Comparison of ENCODE assay signal across 20 cellular contexts in the genomic region with DNA sequence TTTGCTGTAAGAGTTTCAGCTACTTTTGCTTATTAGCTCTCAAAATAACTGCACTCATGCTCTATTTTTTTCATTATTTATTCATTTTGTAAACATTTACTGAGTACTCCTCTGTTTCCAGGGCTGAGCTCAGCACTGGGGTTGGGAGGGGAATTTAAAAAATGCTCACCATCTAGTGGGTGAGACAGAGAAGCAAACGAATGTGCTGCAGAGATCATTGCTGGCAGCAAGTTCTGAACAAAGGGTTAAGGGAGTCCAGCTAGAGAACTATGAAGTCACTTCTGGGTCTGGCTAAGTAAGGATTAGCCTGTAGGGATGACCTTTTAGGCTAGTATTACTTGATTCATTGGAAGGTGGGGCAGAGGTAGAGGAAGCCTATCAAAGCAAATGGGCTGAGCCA.
DNase-seq lines count a peak whose midpoint lies in the region; ATAC-seq and TF ChIP-seq lines count a peak whose summit lies in the region.
"Had no signal": no experiment of that assay in that cellular context is flagged by ENCODE, and none has a peak within 500 bp of the region (broad histone marks: within the 10 kb centered on the region; RNA-seq: fewer than 3 reads in every experiment).

No MANE protein-coding gene starts in this region.

- H2BK5ac ChIP-seq in IMR-90 (ENCODE audit: low read depth, low read length, poor library complexity, severe bottlenecking) = no peak overlapping the region

- 0% methylated on average over 1 of the region's 1 CpG; no CpG with 5 or more reads in 1 of the 2 experiments for WGBS in IMR-90 (ENCODE audit: extremely low coverage in 2 of 2, insufficient read length in 1 of 2), 2 experiments

- H3K9me1 ChIP-seq in IMR-90 (ENCODE audit: insufficient read depth, low read length) = no peaks in the 10 kb centered on the region

- no peak overlapping the region for H2BK20ac ChIP-seq in IMR-90 (ENCODE audit: low read depth, low read length)

- no peaks in the 10 kb centered on the region for H3K9me3 Mint-ChIP-seq in neural crest cell
- H3K9me3 Mint-ChIP-seq in stimulated activated naive B cell treated with anti-CD40 and anti-IgM and Interleukin-4, amounts not matched to agents 10 μg/mL and 1 μg/mL and 100 μg/mL, for 72 hours = peaks cover 0 to 2% of the 10 kb centered on the region in 2 donors
- H3K9me3 Mint-ChIP-seq in T-helper 2 cell treated with Interferon-gamma antibody and Interleukin-4, amounts not matched to agents 5 μg/mL and 100 μg/mL, for 36 hours = no peaks in the 10 kb centered on the region

- no TSS peak for BruUV-seq in IMR-90 (replicated peaks; lab: Mats Ljungman, UMichigan)

- no peak overlapping the region for H4K91ac ChIP-seq in IMR-90 (ENCODE audit: insufficient read depth, low read depth, low read length)

- H2BK120ac ChIP-seq in IMR-90 (ENCODE audit: low read depth, low read length) = no peak overlapping the region

- H3K4me1 Mint-ChIP-seq in neural crest cell = no peaks in the 10 kb centered on the region
- no peaks in the 10 kb centered on the region for H3K4me1 Mint-ChIP-seq in stimulated activated naive B cell treated with anti-CD40 and anti-IgM and Interleukin-4, amounts not matched to agents 10 μg/mL and 1 μg/mL and 100 μg/mL, for 72 hours
- H3K4me1 Mint-ChIP-seq in T-helper 2 cell treated with Interferon-gamma antibody and Interleukin-4, amounts not matched to agents 5 μg/mL and 100 μg/mL, for 36 hours (ENCODE audit: low read depth) = peaks cover 11% of the 10 kb centered on the region

- H2AFZ ChIP-seq in IMR-90 (replicated peaks; ENCODE audit: low read length, poor library complexity) = no peak overlapping the region

- no peak for TF ChIP-seq RAD21 in IMR-90 (IDR thresholded peaks at IDR 0.05; ENCODE audit: low read length)

- H3K27ac Mint-ChIP-seq in neural crest cell (ENCODE audit: unreplicated experiment) = peak overlapping the region; percentile 63
- H3K27ac Mint-ChIP-seq in stimulated activated naive B cell treated with anti-CD40 and anti-IgM and Interleukin-4, amounts not matched to agents 10 μg/mL and 1 μg/mL and 100 μg/mL, for 72 hours = no peak overlapping the region
- no peak overlapping the region for H3K27ac Mint-ChIP-seq in T-helper 2 cell treated with Interferon-gamma antibody and Interleukin-4, amounts not matched to agents 5 μg/mL and 100 μg/mL, for 36 hours
- H3K27ac Mint-ChIP-seq: activated CD8-positive, alpha-beta T cell treated with anti-CD3 and anti-CD28 coated beads, Interleukin-2, amount 10 ng/mL, durations not matched to agents 7 days and 5 days had no signal

- H4K5ac ChIP-seq in IMR-90 (ENCODE audit: low read depth, low read length) = no peak overlapping the region

- ATAC-seq in IMR-90 (ENCODE audit: low read depth) (peak; percentile 97), HG03108 (IDR thresholded peaks at IDR 0.05; ENCODE audit: unreplicated experiment) (no peak), left lobe of liver (no peak)
- ATAC-seq in stimulated activated naive B cell treated with anti-CD40 and anti-IgM and Interleukin-4, amounts not matched to agents 10 μg/mL and 1 μg/mL and 100 μg/mL, for 72 hours (replicated peaks) = no peak
- ATAC-seq: activated CD8-positive, alpha-beta T cell treated with anti-CD3 and anti-CD28 coated beads, Interleukin-2, amount 10 ng/mL, durations not matched to agents 7 days and 5 days; SK-N-SH treated with all-trans-retinoic acid at 6 μM for 48 hours had no signal

- intact Hi-C loops in IMR-90 (cut with micrococcal nuclease) = no loop called here

- TF ChIP-seq CTCF in IMR-90 (conservative IDR thresholded peaks at IDR 0.05; ENCODE audit: low read depth, low read length) (no peak), fibroblast of villous mesenchyme (IDR thresholded peaks at IDR 0.05; ENCODE audit: insufficient read depth, low read depth, low read length) (no peak), neural crest cell (conservative IDR thresholded peaks at IDR 0.05) (no peak)

- H3K36me3 Mint-ChIP-seq in neural crest cell (ENCODE audit: low read depth) = no peaks in the 10 kb centered on the region
- H3K36me3 Mint-ChIP-seq in stimulated activated naive B cell treated with anti-CD40 and anti-IgM and Interleukin-4, amounts not matched to agents 10 μg/mL and 1 μg/mL and 100 μg/mL, for 72 hours = no peaks in the 10 kb centered on the region
- no peaks in the 10 kb centered on the region for H3K36me3 Mint-ChIP-seq in T-helper 2 cell treated with Interferon-gamma antibody and Interleukin-4, amounts not matched to agents 5 μg/mL and 100 μg/mL, for 36 hours (ENCODE audit: low read depth)

- peak overlapping the region; percentile 41; the same call in 1 of the 2 replicates for H3K4me2 ChIP-seq in IMR-90 (ENCODE audit: low read depth, low read length)

- H3K18ac ChIP-seq in IMR-90 (ENCODE audit: low read depth, low read length) = no peak overlapping the region; the same call in 1 of the 2 replicates

- H3K23ac ChIP-seq in IMR-90 (ENCODE audit: low read depth, low read length) = no peak overlapping the region

- CTCF ChIA-PET in IMR-90 (lab: Yijun Ruan, JAX) = interaction anchor here (0.5 to 1.6 kb wide), 4 partner anchors 26 to 46 kb away, joined by 3 to 4 read pairs (median 4); no protein-coding TSS in a partner anchor

- dilution Hi-C loops in IMR-90 (cut with HindIII; ENCODE audit: low sequenced_read_pairs, unreplicated experiment) = no loop called here

- H3K27me3 ChIP-seq in IMR-90 (ENCODE audit: control insufficient read depth, insufficient read depth, low read length) = no peaks in the 10 kb centered on the region
- H3K27me3 ChIP-seq: BLaER1 treated with 17β-estradiol and CSF1 and Interleukin-3, amounts not matched to agents 10 nM and 100 nM had no signal

- POLR2A ChIA-PET in IMR-90 (lab: Charles Lee; ENCODE audit: unreplicated experiment) = interaction anchor here (0.5 kb wide), 1 partner anchor 15 kb away, joined by 3 read pairs; no protein-coding TSS in a partner anchor

- peaks cover 2% of the 10 kb centered on the region for H3K27me3 Mint-ChIP-seq in neural crest cell (ENCODE audit: low read depth)
- H3K27me3 Mint-ChIP-seq in stimulated activated naive B cell treated with anti-CD40 and anti-IgM and Interleukin-4, amounts not matched to agents 10 μg/mL and 1 μg/mL and 100 μg/mL, for 72 hours = peaks cover 0 to 5% of the 10 kb centered on the region in 2 donors
- no peaks in the 10 kb centered on the region for H3K27me3 Mint-ChIP-seq in T-helper 2 cell treated with Interferon-gamma antibody and Interleukin-4, amounts not matched to agents 5 μg/mL and 100 μg/mL, for 36 hours (ENCODE audit: low read depth)

- no peak overlapping the region for H3K4me3 Mint-ChIP-seq in neural crest cell
- no peak overlapping the region for H3K4me3 Mint-ChIP-seq in stimulated activated naive B cell treated with anti-CD40 and anti-IgM and Interleukin-4, amounts not matched to agents 10 μg/mL and 1 μg/mL and 100 μg/mL, for 72 hours
- no peak overlapping the region for H3K4me3 Mint-ChIP-seq in T-helper 2 cell treated with Interferon-gamma antibody and Interleukin-4, amounts not matched to agents 5 μg/mL and 100 μg/mL, for 36 hours
- H3K4me3 Mint-ChIP-seq: activated CD8-positive, alpha-beta T cell treated with anti-CD3 and anti-CD28 coated beads, Interleukin-2, amount 10 ng/mL, durations not matched to agents 7 days and 5 days had no signal

- in situ Hi-C loops in IMR-90 (cut with MboI; ENCODE audit: low sequenced_read_pairs) = no loop called here

- peaks cover 6% of the 10 kb centered on the region; the same call in 1 of the 2 replicates for H3K4me1 ChIP-seq in IMR-90 (ENCODE audit: control insufficient read depth, insufficient read depth, low read length)
- H3K4me1 ChIP-seq: left ventricle myocardium inferior had no signal

- no peak overlapping the region for H3K4ac ChIP-seq in IMR-90 (ENCODE audit: low read depth, low read length)

- H3K9me3 ChIP-seq in IMR-90 (ENCODE audit: control insufficient read depth, insufficient read depth, low read length) = no peaks in the 10 kb centered on the region
- H3K9me3 ChIP-seq: BLaER1 treated with 17β-estradiol and CSF1 and Interleukin-3, amounts not matched to agents 10 nM and 100 nM; left ventricle myocardium inferior had no signal

- no peak for TF ChIP-seq POLR2A in IMR-90 (IDR thresholded peaks at IDR 0.05; ENCODE audit: low read depth, low read length)

- DNase-seq in AG08396 (ENCODE audit: low spot score) (peak; percentile 56), IMR-90 (peak; percentile 12), fibroblast of villous mesenchyme (ENCODE audit: low read depth) (peak; percentile 55), neural crest cell (ENCODE audit: low read depth, low spot score) (no peak), left lobe of liver (ENCODE audit: low spot score) (no peak)
- no peak for DNase-seq in stimulated activated naive B cell treated with anti-CD40 and anti-IgM and Interleukin-4, amounts not matched to agents 10 μg/mL and 1 μg/mL and 100 μg/mL, for 72 hours
- no peak for DNase-seq in T-helper 2 cell treated with Interferon-gamma antibody and Interleukin-4, amounts not matched to agents 5 μg/mL and 100 μg/mL, for 36 hours (ENCODE audit: low spot score)
- DNase-seq: activated CD8-positive, alpha-beta T cell treated with anti-CD3 and anti-CD28 coated beads, Interleukin-2, amount 10 ng/mL, durations not matched to agents 7 days and 5 days; activated naive CD4-positive, alpha-beta T cell; activated T-cell treated with anti-CD3 and anti-CD28 coated beads, Interleukin-2, amount 50 U/mL, for 1 hour; amygdala; caudate nucleus; left ventricle myocardium inferior; NCI-H1930; NK-92 treated with Interleukin-12 subunit alpha and Interleukin-12 subunit beta, amount 100 ng/mL, for 24 hours; nucleus accumbens; T1000 had no signal

- H3K14ac ChIP-seq in IMR-90 (replicated peaks; ENCODE audit: low read depth, low read length) = no peak overlapping the region

- H4K20me1 ChIP-seq in IMR-90 (ENCODE audit: insufficient read depth, low read length) = no peaks in the 10 kb centered on the region
- H4K20me1 ChIP-seq: BLaER1 treated with 17β-estradiol and CSF1 and Interleukin-3, amounts not matched to agents 10 nM and 100 nM had no signal

- no peak overlapping the region for H3K9ac ChIP-seq in IMR-90 (ENCODE audit: low read depth, low read length)
- H3K9ac ChIP-seq: BLaER1 treated with 17β-estradiol and CSF1 and Interleukin-3, amounts not matched to agents 10 nM and 100 nM had no signal

- H3K27ac ChIP-seq in IMR-90 (ENCODE audit: insufficient read depth, low read length) = peak overlapping the region; percentile 64; the same call in 1 of the 2 replicates
- H3K27ac ChIP-seq: left ventricle myocardium inferior had no signal

- H3K36me3 ChIP-seq in IMR-90 (ENCODE audit: control insufficient read depth, insufficient read depth, low read length) = no peaks in the 10 kb centered on the region
- H3K36me3 ChIP-seq: BLaER1 treated with 17β-estradiol and CSF1 and Interleukin-3, amounts not matched to agents 10 nM and 100 nM; left ventricle myocardium inferior had no signal

- no peaks in the 10 kb centered on the region for H3K79me1 ChIP-seq in IMR-90 (ENCODE audit: low read depth in 1 of 2, low read length in 2 of 2)

- no peak overlapping the region for H2BK15ac ChIP-seq in IMR-90 (ENCODE audit: low read depth, low read length)

- H4K8ac ChIP-seq in IMR-90 (ENCODE audit: low read depth in 2 of 2, low read length in 2 of 2) = no peak overlapping the region

- no peak overlapping the region for H3K56ac ChIP-seq in IMR-90 (ENCODE audit: extremely low read depth, insufficient read depth, low read length)

- no peak overlapping the region for H2AK5ac ChIP-seq in IMR-90 (ENCODE audit: low read depth, low read length)

- H3K4me3 ChIP-seq in IMR-90 (ENCODE audit: insufficient read depth, low read depth, low read length) (no peak overlapping the region), fibroblast of villous mesenchyme (ENCODE audit: low read depth, low read length) (no peak overlapping the region)
- H3K4me3 ChIP-seq: BLaER1 treated with 17β-estradiol and CSF1 and Interleukin-3, amounts not matched to agents 10 nM and 100 nM; left ventricle myocardium inferior had no signal

- no peak overlapping the region for H2AK9ac ChIP-seq in IMR-90 (replicated peaks; ENCODE audit: low read depth, low read length, poor library complexity)

Comparison
In these comparisons a context has a peak if more than half of its experiments do, and no peak if none do; other contexts are left out.
1. DNase-seq: peak in AG08396 (single experiment), IMR-90 (single experiment) and fibroblast of villous mesenchyme (single experiment); none in neural crest cell (single experiment), stimulated activated naive B cell treated with anti-CD40 and anti-IgM and Interleukin-4, amounts not matched to agents 10 μg/mL and 1 μg/mL and 100 μg/mL, for 72 hours (single experiment), T-helper 2 cell treated with Interferon-gamma antibody and Interleukin-4, amounts not matched to agents 5 μg/mL and 100 μg/mL, for 36 hours (single experiment) and left lobe of liver (single experiment).